In the genomic region with DNA sequence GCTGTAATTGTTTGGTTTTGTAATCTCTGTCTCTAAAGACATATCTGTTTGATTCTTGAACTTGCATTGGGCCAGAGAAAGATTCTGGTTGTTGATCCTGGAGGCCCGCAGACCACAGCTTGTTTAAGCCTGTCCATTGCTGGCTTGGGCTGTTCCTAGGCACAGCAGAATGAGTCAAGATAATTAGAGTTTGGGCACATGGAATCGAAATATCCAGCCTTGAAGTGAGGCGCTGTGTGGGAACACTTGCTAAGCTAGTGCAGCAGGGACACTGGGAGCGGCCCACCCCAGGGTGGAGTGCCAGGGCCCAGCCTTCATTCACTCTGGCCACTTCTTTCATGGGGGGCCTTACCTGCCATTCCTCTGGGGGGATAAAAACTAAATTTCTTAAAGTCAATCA, we compare ENCODE assay signal across 18 cellular contexts.
DNase-seq lines count a peak whose midpoint lies in the region; ATAC-seq and TF ChIP-seq lines count a peak whose summit lies in the region.
"Had no signal": no experiment of that assay in that cellular context is flagged by ENCODE, and none has a peak within 500 bp of the region (broad histone marks: within the 10 kb centered on the region; RNA-seq: fewer than 3 reads in every experiment).

No MANE protein-coding gene starts in this region.

- H3K27ac ChIP-seq in H9 (ENCODE audit: insufficient read length, low read depth, low read length) = no peak overlapping the region
- H3K27ac ChIP-seq in dorsolateral prefrontal cortex = peak overlapping the region in 37 of 59 donors; percentile 2 to 80 (median 41)
- H3K27ac ChIP-seq: C4-2B, HL-60 had no signal

- ATAC-seq in esophagus mucosa = peak; percentile 18
- ATAC-seq: GM23338 had no signal

- no peaks in the 10 kb centered on the region for H3K79me1 ChIP-seq in H9 (ENCODE audit: insufficient read depth, low read depth, low read length, poor library complexity, severe bottlenecking)

- no peak overlapping the region for H4K5ac ChIP-seq in H9 (ENCODE audit: insufficient read length, low read depth, low read length)

- no peak overlapping the region for H2AK5ac ChIP-seq in H9 (ENCODE audit: insufficient read length, low read length)

- H3K27ac Mint-ChIP-seq in H9 = peak overlapping the region in 2 of 3 experiments; percentile 46 to 50; a peak in 3 of 7 replicates
- H3K27ac Mint-ChIP-seq in HFFc6 = peak overlapping the region; percentile 59
- H3K27ac Mint-ChIP-seq: CD4-positive, alpha-beta T cell; GM23338 had no signal

- H3K23ac ChIP-seq in H9 (ENCODE audit: insufficient read length, low read depth, low read length) = no peak overlapping the region

- H2BK20ac ChIP-seq in H9 (ENCODE audit: low read depth, low read length, poor library complexity, severe bottlenecking) = no peak overlapping the region

- no peak overlapping the region for H3K4me3 ChIP-seq in dorsolateral prefrontal cortex
- H3K4me3 ChIP-seq: GM23338 had no signal

- H3K14ac ChIP-seq in H9 (ENCODE audit: insufficient read depth, low read length) = no peak overlapping the region

- H3K23me2 ChIP-seq in H9 (ENCODE audit: insufficient read length, low read depth, low read length, poor library complexity, severe bottlenecking) = no peaks in the 10 kb centered on the region

- peaks cover 7 to 16% (median 10%) of the 10 kb centered on the region in 3 experiments; a peak in 5 of 7 replicates for H3K36me3 Mint-ChIP-seq in H9 (ENCODE audit: insufficient read depth in 1 of 3, low read depth in 3 of 3)
- H3K36me3 Mint-ChIP-seq in HFFc6 (ENCODE audit: low read depth) = peaks cover 79% of the 10 kb centered on the region

- H3K4me3 Mint-ChIP-seq in H9 = no peak overlapping the region
- peak overlapping the region; percentile 52 for H3K4me3 Mint-ChIP-seq in HFFc6
- H3K4me3 Mint-ChIP-seq: CD4-positive, alpha-beta T cell; GM23338 had no signal

- no peak overlapping the region for H2AFZ ChIP-seq in H9 (ENCODE audit: low read length)
- H2AFZ ChIP-seq: GM23338 had no signal

- no peak overlapping the region for H3K4ac ChIP-seq in H9 (ENCODE audit: low read depth, low read length)

- intact Hi-C loops in dorsolateral prefrontal cortex (cut with DNase I) = no loop called here

- H4K91ac ChIP-seq in H9 (ENCODE audit: insufficient read length, low read depth, low read length) = no peak overlapping the region

- H3K9me3 ChIP-seq in H9 (ENCODE audit: control insufficient read depth, low read depth, low read length) = no peaks in the 10 kb centered on the region
- H3K9me3 ChIP-seq: Caco-2 had no signal

- H3K4me1 Mint-ChIP-seq in H9 (peaks cover 5 to 10% of the 10 kb centered on the region in 2 experiments), HFFc6 (ENCODE audit: low read depth) (peaks cover 34% of the 10 kb centered on the region)

- no peak overlapping the region for H2BK120ac ChIP-seq in H9 (ENCODE audit: low read depth, low read length, poor library complexity, severe bottlenecking)

- H3K18ac ChIP-seq in H9 (ENCODE audit: insufficient read length, low read depth, low read length) = no peak overlapping the region

- no CpG with 5 or more reads among the region's 4 CpGs for WGBS in H9 (ENCODE audit: extremely low coverage, insufficient read length, low lambda C conversion rate)

- no peaks in the 10 kb centered on the region for H3K9me3 Mint-ChIP-seq in H9
- peaks cover 57% of the 10 kb centered on the region for H3K9me3 Mint-ChIP-seq in HFFc6
- H3K9me3 Mint-ChIP-seq: CD4-positive, alpha-beta T cell; GM23338 had no signal

- H3K27me3 ChIP-seq in H9 (ENCODE audit: insufficient read depth, low read length) (no peaks in the 10 kb centered on the region), dorsolateral prefrontal cortex (no peaks in the 10 kb centered on the region)

- H3K9ac ChIP-seq in H9 (ENCODE audit: extremely low read depth, insufficient read length, low read length) = no peak overlapping the region

- H3T11ph ChIP-seq in H9 (ENCODE audit: low read length) = no peak overlapping the region

- no peak overlapping the region for H3K56ac ChIP-seq in H9 (ENCODE audit: insufficient read length, low read depth, low read length)

- no peak overlapping the region for H3K4me2 ChIP-seq in H9 (ENCODE audit: insufficient read depth, insufficient read length, low read length)
- H3K4me2 ChIP-seq: GM23338 had no signal

- H3K79me2 ChIP-seq in H9 (ENCODE audit: insufficient read depth, low read length) = no peaks in the 10 kb centered on the region

- no peaks in the 10 kb centered on the region for H3K4me1 ChIP-seq in H9 (ENCODE audit: insufficient read depth, low read length)
- H3K4me1 ChIP-seq: Caco-2 had no signal

- DNase-seq in H9 (no peak), HFFc6 (no peak), dorsolateral prefrontal cortex (no peak), NCI-H446 treated with DMSO at 0.1 percent for 48 hours (lab: John Stamatoyannopoulos, UW) (no peak), AG20443 (ENCODE audit: low spot score) (no peak), DMS53 treated with DMSO at 0.1 percent for 48 hours (lab: John Stamatoyannopoulos, UW; ENCODE audit: unreplicated experiment) (no peak)
- DNase-seq in activated CD4-positive, alpha-beta T cell treated with anti-CD3 and anti-CD28 coated beads, Interleukin-2, amount 50 U/mL, for 4 hours = no peak
- DNase-seq: ACHN; AML-193; Caco-2; CD4-positive, alpha-beta T cell; DMS79; GDM1; H7 had no signal

- no peak overlapping the region for H2BK5ac ChIP-seq in H9 (ENCODE audit: insufficient read length, low read length)

- no peak overlapping the region for H2BK12ac ChIP-seq in H9 (ENCODE audit: insufficient read length, low read depth, low read length)

- H4K20me1 ChIP-seq in H9 (ENCODE audit: control insufficient read depth, insufficient read depth, insufficient read length) = no peaks in the 10 kb centered on the region

- no peak overlapping the region for H2BK15ac ChIP-seq in H9 (ENCODE audit: low read depth, low read length)

- H4K8ac ChIP-seq in H9 (replicated peaks; ENCODE audit: insufficient read length, low read depth, low read length) = no peak overlapping the region

- no peaks in the 10 kb centered on the region for H3K27me3 Mint-ChIP-seq in H9 (ENCODE audit: low read depth)
- H3K27me3 Mint-ChIP-seq in HFFc6 (ENCODE audit: insufficient read depth) = peaks cover 71% of the 10 kb centered on the region
- H3K27me3 Mint-ChIP-seq: CD4-positive, alpha-beta T cell had no signal

- TF ChIP-seq CTCF in H9 (conservative IDR thresholded peaks at IDR 0.05) = no peak
- no peak for TF ChIP-seq CTCF in HFFc6 (IDR thresholded peaks at IDR 0.05)
- no peak for TF ChIP-seq CTCF in dorsolateral prefrontal cortex (IDR thresholded peaks at IDR 0.05 in 54 of 56, conservative IDR thresholded peaks at IDR 0.05 in 2 of 56; ENCODE audit: low read depth in 1 of 56, partially characterized antibody in 56 of 56)
